In the genomic region with DNA sequence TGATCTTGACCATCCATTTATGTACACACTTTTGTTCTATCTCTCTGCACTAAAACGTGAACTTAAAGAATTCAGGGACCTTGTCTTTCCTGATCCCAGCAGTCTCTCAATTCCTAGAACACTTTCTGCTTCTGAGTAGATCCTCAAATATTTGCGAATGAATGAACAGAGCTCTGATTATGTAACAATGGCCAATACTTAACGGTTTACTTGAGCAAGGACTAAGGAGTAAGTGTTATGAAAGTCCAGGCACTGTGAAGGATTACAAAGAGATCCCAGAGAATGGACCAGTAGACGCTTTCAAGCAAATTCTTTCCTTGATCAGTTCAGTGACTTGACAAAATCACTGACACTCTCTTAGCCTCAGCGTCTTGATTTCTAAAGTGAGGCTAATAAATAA, we compare ENCODE assay signal across 22 cellular contexts.
"Had no signal": no experiment of that assay in that cellular context is flagged by ENCODE, and none has a peak within 500 bp of the region (broad histone marks: within the 10 kb centered on the region; RNA-seq: fewer than 3 reads in every experiment).

No MANE protein-coding gene starts in this region.

- H3K4me1 Mint-ChIP-seq: activated naive CD8-positive, alpha-beta T cell treated with anti-CD3 and anti-CD28 coated beads for 36 hours; memory B cell; nephron progenitor cell; T-helper 17 cell had no signal

- H3K4me3 ChIP-seq: colonic mucosa, esophagus squamous epithelium, gastrocnemius medialis, mucosa of descending colon, sigmoid colon, spleen, thyroid gland had no signal

- H3K4me3 Mint-ChIP-seq: activated naive CD8-positive, alpha-beta T cell treated with anti-CD3 and anti-CD28 coated beads for 36 hours; memory B cell; nephron progenitor cell; T-helper 17 cell had no signal

- ATAC-seq: gastrocnemius medialis; left ventricle myocardium superior; mucosa of descending colon; stimulated activated naive CD8-positive, alpha-beta T cell treated with anti-CD3 and anti-CD28 coated beads, Interleukin-15, Interleukin-2, amounts not matched to agents 100 U/mL and 50 U/mL, for 24 hours; T-helper 17 cell had no signal

- H3K9me3 ChIP-seq: colonic mucosa, esophagus squamous epithelium, gastrocnemius medialis, mucosa of descending colon, sigmoid colon, spleen, thyroid gland had no signal

- H3K27me3 Mint-ChIP-seq: activated naive CD8-positive, alpha-beta T cell treated with anti-CD3 and anti-CD28 coated beads for 36 hours; memory B cell; T-helper 17 cell had no signal

- H3K27ac ChIP-seq: colonic mucosa, esophagus squamous epithelium, gastrocnemius medialis, sigmoid colon, spleen, thyroid gland had no signal

- H3K27ac Mint-ChIP-seq: activated naive CD8-positive, alpha-beta T cell treated with anti-CD3 and anti-CD28 coated beads for 36 hours; memory B cell; nephron progenitor cell; T-helper 17 cell had no signal

- FAIRE-seq: bronchial epithelial cell had no signal

- H3K36me3 Mint-ChIP-seq: activated naive CD8-positive, alpha-beta T cell treated with anti-CD3 and anti-CD28 coated beads for 36 hours; memory B cell had no signal

- H3K4me1 ChIP-seq: colonic mucosa, esophagus squamous epithelium, gastrocnemius medialis, sigmoid colon, spleen, thyroid gland had no signal

- H3K36me3 ChIP-seq: colonic mucosa, esophagus squamous epithelium, gastrocnemius medialis, sigmoid colon, spleen, thyroid gland had no signal

- H3K27me3 ChIP-seq: colonic mucosa, esophagus squamous epithelium, gastrocnemius medialis, sigmoid colon, spleen, thyroid gland had no signal

- DNase-seq: activated CD4-positive, alpha-beta T cell treated with anti-CD3 and anti-CD28 coated beads for 4 hours; activated CD4-positive, alpha-beta T cell treated with anti-CD3 and anti-CD28 coated beads, Interleukin-2, amount 50 U/mL, for 48 hours; activated CD4-positive, CD25-positive, alpha-beta regulatory T cell; activated naive CD4-positive, alpha-beta T cell treated with Interleukin-2 at 50 U/mL for 16 hours; activated naive CD8-positive, alpha-beta T cell treated with anti-CD3 and anti-CD28 coated beads for 36 hours; activated T-cell treated with anti-CD3 and anti-CD28 coated beads, Interleukin-2, amount 50 U/mL, for 48 hours; amniotic stem cell; colonic mucosa; esophagus squamous epithelium; gastrocnemius medialis; left ventricle myocardium superior; mucosa of descending colon; nephron progenitor cell; occipital lobe; sigmoid colon; spleen; stimulated activated CD4-positive, alpha-beta T cell treated with anti-CD3 and anti-CD28 coated beads, Interleukin-4, amount 100 ng/mL, for 24 hours; stimulated activated naive CD8-positive, alpha-beta T cell treated with anti-CD3 and anti-CD28 coated beads, Interleukin-15, Interleukin-2, amounts not matched to agents 100 U/mL and 50 U/mL, for 24 hours; T-helper 17 cell; thyroid gland had no signal

- H3K9me3 Mint-ChIP-seq: memory B cell, nephron progenitor cell had no signal
